Comparison of ENCODE assay signal across 16 cellular contexts in the genomic region with DNA sequence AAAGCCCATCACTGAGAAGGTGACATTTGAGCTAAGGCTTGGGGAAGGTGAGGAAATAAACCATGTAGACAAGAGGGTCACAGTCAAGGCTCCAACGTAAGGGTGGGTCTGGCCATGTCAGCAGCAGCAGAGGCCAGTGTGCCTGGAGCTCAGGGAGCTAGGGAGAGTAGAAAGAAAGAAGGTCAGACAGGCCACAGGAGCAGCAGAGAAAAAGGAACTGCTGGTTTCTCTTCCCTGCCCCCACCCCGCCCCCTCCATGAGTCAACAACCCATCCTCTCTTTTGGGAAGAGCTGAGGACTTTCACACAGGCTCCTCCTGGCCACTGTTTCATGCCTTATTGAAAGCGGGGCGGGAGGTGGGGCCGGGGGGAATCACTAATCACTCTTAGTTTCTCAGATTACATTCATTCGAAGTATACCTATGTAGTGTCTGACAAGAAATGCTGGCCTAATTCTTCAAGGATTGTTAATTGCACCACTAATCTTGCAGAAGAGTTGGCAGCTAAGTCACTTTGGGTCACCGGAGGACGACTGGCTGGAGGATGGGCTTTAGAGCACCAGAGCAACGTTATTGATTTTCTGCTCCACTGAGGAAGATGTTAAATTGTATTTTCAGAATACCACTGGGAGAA. TPM values are rescaled to one million over a fixed set of nuclear protein-coding genes. Genes with fewer than 3 reads are reported as not detected.
DNase-seq lines count a peak whose midpoint lies in the region; ATAC-seq and TF ChIP-seq lines count a peak whose summit lies in the region.
"Had no signal": no experiment of that assay in that cellular context is flagged by ENCODE, and none has a peak within 500 bp of the region (broad histone marks: within the 10 kb centered on the region; RNA-seq: fewer than 3 reads in every experiment).

No MANE protein-coding gene starts in this region.

- H3K4me1 Mint-ChIP-seq in CD8-positive, alpha-beta memory T cell: no peaks in the 10 kb centered on the region
- peaks cover 6% of the 10 kb centered on the region for H3K4me1 Mint-ChIP-seq in stimulated activated memory B cell treated with anti-CD40 and anti-IgM and Interleukin-4, amounts not matched to agents 10 μg/mL and 1 μg/mL and 100 μg/mL, for 72 hours
- H3K4me1 Mint-ChIP-seq in endothelial cell (ENCODE audit: unreplicated experiment): peaks cover 8% of the 10 kb centered on the region

- peaks cover 2 to 41% of the 10 kb centered on the region in 2 donors for H3K27me3 Mint-ChIP-seq in CD8-positive, alpha-beta memory T cell
- no peaks in the 10 kb centered on the region for H3K27me3 Mint-ChIP-seq in stimulated activated memory B cell treated with anti-CD40 and anti-IgM and Interleukin-4, amounts not matched to agents 10 μg/mL and 1 μg/mL and 100 μg/mL, for 72 hours
- peaks cover 2% of the 10 kb centered on the region for H3K27me3 Mint-ChIP-seq in endothelial cell (ENCODE audit: unreplicated experiment)

- ATAC-seq in left lung: peak; percentile 62
- no peak for ATAC-seq in stimulated activated memory B cell treated with anti-CD40 and anti-IgM and Interleukin-4, amounts not matched to agents 10 μg/mL and 1 μg/mL and 100 μg/mL, for 72 hours
- ATAC-seq: activated CD8-positive, alpha-beta T cell treated with anti-CD3 and anti-CD28 coated beads, Interleukin-2, amount 10 ng/mL, durations not matched to agents 7 days and 5 days; effector memory CD8-positive, alpha-beta T cell; SK-N-SH treated with all-trans-retinoic acid at 6 μM for 48 hours had no signal

- H3K27ac ChIP-seq in CD8-positive, alpha-beta memory T cell (ENCODE audit: low read depth, low read length): peak overlapping the region; percentile 39
- no peak overlapping the region for H3K27ac ChIP-seq in left lung

- H3K9me3 Mint-ChIP-seq in CD8-positive, alpha-beta memory T cell: peaks cover 0 to 1% (median 0%) of the 10 kb centered on the region in 5 donors
- H3K9me3 Mint-ChIP-seq in stimulated activated memory B cell treated with anti-CD40 and anti-IgM and Interleukin-4, amounts not matched to agents 10 μg/mL and 1 μg/mL and 100 μg/mL, for 72 hours: no peaks in the 10 kb centered on the region
- H3K9me3 Mint-ChIP-seq in endothelial cell (ENCODE audit: unreplicated experiment): no peaks in the 10 kb centered on the region
- H3K9me3 Mint-ChIP-seq: activated T-helper 2 cell treated with anti-CD3 and anti-CD28 coated beads, Interferon-gamma antibody, Interleukin-2, Interleukin-4, amounts not matched to agents 10 μg/mL and 5 μg/mL and 100 μg/mL, durations not matched to agents 14 hours and 24 hours and 36 hours; effector memory CD8-positive, alpha-beta T cell; nephron had no signal

- H3K27me3 ChIP-seq in CD8-positive, alpha-beta memory T cell (ENCODE audit: insufficient read depth, low read length, poor library complexity, severe bottlenecking): no peaks in the 10 kb centered on the region
- no peaks in the 10 kb centered on the region for H3K27me3 ChIP-seq in left lung

- H3K4me3 ChIP-seq in CD8-positive, alpha-beta memory T cell (ENCODE audit: low read length): no peak overlapping the region
- H3K4me3 ChIP-seq in left lung: no peak overlapping the region

- no peaks in the 10 kb centered on the region for H3K4me1 ChIP-seq in CD8-positive, alpha-beta memory T cell (ENCODE audit: insufficient read depth, low read length)
- peaks cover 0 to 4% of the 10 kb centered on the region in 2 donors for H3K4me1 ChIP-seq in left lung

- H3K27ac Mint-ChIP-seq in CD8-positive, alpha-beta memory T cell: no peak overlapping the region
- no peak overlapping the region for H3K27ac Mint-ChIP-seq in stimulated activated memory B cell treated with anti-CD40 and anti-IgM and Interleukin-4, amounts not matched to agents 10 μg/mL and 1 μg/mL and 100 μg/mL, for 72 hours
- no peak overlapping the region for H3K27ac Mint-ChIP-seq in endothelial cell (ENCODE audit: unreplicated experiment)
- H3K27ac Mint-ChIP-seq: activated CD8-positive, alpha-beta T cell treated with anti-CD3 and anti-CD28 coated beads, Interleukin-2, amount 10 ng/mL, durations not matched to agents 7 days and 5 days; activated T-helper 2 cell treated with anti-CD3 and anti-CD28 coated beads, Interferon-gamma antibody, Interleukin-2, Interleukin-4, amounts not matched to agents 10 μg/mL and 5 μg/mL and 100 μg/mL, durations not matched to agents 14 hours and 24 hours and 36 hours; effector memory CD8-positive, alpha-beta T cell; nephron had no signal

- H3K4me3 Mint-ChIP-seq in CD8-positive, alpha-beta memory T cell: no peak overlapping the region
- no peak overlapping the region for H3K4me3 Mint-ChIP-seq in stimulated activated memory B cell treated with anti-CD40 and anti-IgM and Interleukin-4, amounts not matched to agents 10 μg/mL and 1 μg/mL and 100 μg/mL, for 72 hours
- no peak overlapping the region for H3K4me3 Mint-ChIP-seq in endothelial cell (ENCODE audit: unreplicated experiment)
- H3K4me3 Mint-ChIP-seq: activated CD8-positive, alpha-beta T cell treated with anti-CD3 and anti-CD28 coated beads, Interleukin-2, amount 10 ng/mL, durations not matched to agents 7 days and 5 days; effector memory CD8-positive, alpha-beta T cell; nephron had no signal

- intact Hi-C loops in left lung (cut with DNase I): no loop called here

- CTCF ChIA-PET in CD8-positive, alpha-beta memory T cell (lab: Charles Lee): interaction anchor here (1.8 kb wide), 1 partner anchor 104 kb away, joined by 8 read pairs; no protein-coding TSS in a partner anchor

- H3K36me3 ChIP-seq in CD8-positive, alpha-beta memory T cell (ENCODE audit: insufficient read depth, low read length): no peaks in the 10 kb centered on the region
- H3K36me3 ChIP-seq in left lung: no peaks in the 10 kb centered on the region

- no peak for DNase-seq in CD8-positive, alpha-beta memory T cell
- DNase-seq in KBM-7 (peak; percentile 50), OCI-M1 (lab: John Stamatoyannopoulos, UW) (peak; percentile 71), left lung (peak in 1 of 2 donors; percentile 58), LoVo (ENCODE audit: low spot score) (no peak), endothelial cell (ENCODE audit: low spot score) (no peak)
- no peak for DNase-seq in activated CD4-positive, alpha-beta T cell treated with anti-CD3 and anti-CD28 coated beads for 1 hour
- DNase-seq: activated CD8-positive, alpha-beta T cell treated with anti-CD3 and anti-CD28 coated beads, Interleukin-2, amount 10 ng/mL, durations not matched to agents 7 days and 5 days; DMS 273 treated with DMSO at 0.1 percent for 48 hours; effector memory CD8-positive, alpha-beta T cell; KG1; NCI-H1694 had no signal

- in situ Hi-C loops in KBM-7 (cut with MboI; ENCODE audit: low pct_unique_long_range_greater_than_20kb, low sequenced_read_pairs): no loop called here

- H3K9me3 ChIP-seq in CD8-positive, alpha-beta memory T cell (ENCODE audit: low read length): no peaks in the 10 kb centered on the region
- H3K9me3 ChIP-seq in left lung: no peaks in the 10 kb centered on the region

- TF ChIP-seq CTCF in left lung (IDR thresholded peaks at IDR 0.05) (no peak), endothelial cell (IDR thresholded peaks at IDR 0.05; ENCODE audit: unreplicated experiment) (no peak)

- POLR2A ChIA-PET in CD8-positive, alpha-beta memory T cell (lab: Charles Lee): no interaction called here

- no peaks in the 10 kb centered on the region for H3K36me3 Mint-ChIP-seq in CD8-positive, alpha-beta memory T cell
- no peaks in the 10 kb centered on the region for H3K36me3 Mint-ChIP-seq in stimulated activated memory B cell treated with anti-CD40 and anti-IgM and Interleukin-4, amounts not matched to agents 10 μg/mL and 1 μg/mL and 100 μg/mL, for 72 hours
- no peaks in the 10 kb centered on the region for H3K36me3 Mint-ChIP-seq in endothelial cell (ENCODE audit: low read depth, unreplicated experiment)

RNA-seq across cellular contexts. Expression of gene SCG3, which starts 9.1 kb away (rescaled TPM):
- total RNA-seq in CD8-positive, alpha-beta memory T cell: not detected
- polyA plus RNA-seq in CD8-positive, alpha-beta memory T cell: not detected
- total RNA-seq in left lung: under 1 TPM in 1 of 2 donors, not detected in 1; 0.12 TPM
- total RNA-seq in endothelial cell (ENCODE audit: unreplicated experiment): 37.0 TPM
- total RNA-seq: activated CD8-positive, alpha-beta T cell treated with anti-CD3 and anti-CD28 coated beads, Interleukin-2, amount 10 ng/mL, durations not matched to agents 7 days and 5 days; activated T-helper 2 cell treated with anti-CD3 and anti-CD28 coated beads, Interferon-gamma antibody, Interleukin-2, Interleukin-4, amounts not matched to agents 10 μg/mL and 5 μg/mL and 100 μg/mL, durations not matched to agents 14 hours and 24 hours and 36 hours had no signal

RNA-seq across cellular contexts. Expression of gene DMXL2, which starts 49.6 kb away (rescaled TPM):
- total RNA-seq in CD8-positive, alpha-beta memory T cell: 1 to 10 TPM; 5.8 to 7.0 TPM
- polyA plus RNA-seq in CD8-positive, alpha-beta memory T cell: 0.61 TPM
- total RNA-seq in left lung: 10 to 100 TPM; 38.7 to 89.5 TPM
- total RNA-seq in endothelial cell (ENCODE audit: unreplicated experiment): 33.1 TPM

Comparison
In these comparisons a context has a peak if more than half of its experiments do, and no peak if none do; other contexts are left out.
1. DNase-seq: peak in KBM-7 (single experiment) and OCI-M1 (single experiment); none in CD8-positive, alpha-beta memory T cell (0 of 5), activated CD4-positive, alpha-beta T cell treated with anti-CD3 and anti-CD28 coated beads for 1 hour (single experiment), LoVo (single experiment) and endothelial cell (single experiment).
2. RNA of gene SCG3, which starts 9.1 kb away (total RNA-seq): 37.0 TPM in endothelial cell (single experiment); 0.12 TPM in left lung and not detected in CD8-positive, alpha-beta memory T cell; every median in the first group is over 10 times any median in the second.